1 cellular context compared by ENCODE assay signal in the genomic region with DNA sequence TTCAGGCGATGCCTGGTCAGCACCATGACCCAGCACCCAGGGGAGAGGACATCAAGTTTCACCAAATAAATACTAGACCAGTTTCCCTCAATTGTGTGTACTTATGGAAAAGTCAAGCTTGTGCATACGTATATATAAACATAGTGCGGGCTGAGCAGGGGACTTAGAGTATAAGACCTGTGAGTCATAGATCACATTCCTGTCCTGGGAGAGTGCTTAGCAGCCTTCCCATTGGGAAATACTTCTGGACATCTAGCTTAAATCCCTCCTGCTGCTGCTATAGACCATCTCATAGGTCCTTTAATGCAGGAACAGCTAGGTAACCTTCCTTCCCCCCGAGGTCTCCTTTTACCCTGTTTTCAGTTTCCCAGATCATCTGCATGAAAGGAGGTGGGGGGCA.
A peak's percentile ranks its signal among the peaks of the same experiment; 100 is the strongest.
TF ChIP-seq lines count a peak whose summit lies in the region.

No MANE protein-coding gene starts in this region.

TF ChIP-seq in HepG2, 621 proteins besides CTCF, POLR2A, EP300 and RAD21:
- peak; percentile 75 for TF ChIP-seq FOSL2 (CRISPR knock-in tag; IDR thresholded peaks at IDR 0.05)
- TF ChIP-seq, protein P1, sequence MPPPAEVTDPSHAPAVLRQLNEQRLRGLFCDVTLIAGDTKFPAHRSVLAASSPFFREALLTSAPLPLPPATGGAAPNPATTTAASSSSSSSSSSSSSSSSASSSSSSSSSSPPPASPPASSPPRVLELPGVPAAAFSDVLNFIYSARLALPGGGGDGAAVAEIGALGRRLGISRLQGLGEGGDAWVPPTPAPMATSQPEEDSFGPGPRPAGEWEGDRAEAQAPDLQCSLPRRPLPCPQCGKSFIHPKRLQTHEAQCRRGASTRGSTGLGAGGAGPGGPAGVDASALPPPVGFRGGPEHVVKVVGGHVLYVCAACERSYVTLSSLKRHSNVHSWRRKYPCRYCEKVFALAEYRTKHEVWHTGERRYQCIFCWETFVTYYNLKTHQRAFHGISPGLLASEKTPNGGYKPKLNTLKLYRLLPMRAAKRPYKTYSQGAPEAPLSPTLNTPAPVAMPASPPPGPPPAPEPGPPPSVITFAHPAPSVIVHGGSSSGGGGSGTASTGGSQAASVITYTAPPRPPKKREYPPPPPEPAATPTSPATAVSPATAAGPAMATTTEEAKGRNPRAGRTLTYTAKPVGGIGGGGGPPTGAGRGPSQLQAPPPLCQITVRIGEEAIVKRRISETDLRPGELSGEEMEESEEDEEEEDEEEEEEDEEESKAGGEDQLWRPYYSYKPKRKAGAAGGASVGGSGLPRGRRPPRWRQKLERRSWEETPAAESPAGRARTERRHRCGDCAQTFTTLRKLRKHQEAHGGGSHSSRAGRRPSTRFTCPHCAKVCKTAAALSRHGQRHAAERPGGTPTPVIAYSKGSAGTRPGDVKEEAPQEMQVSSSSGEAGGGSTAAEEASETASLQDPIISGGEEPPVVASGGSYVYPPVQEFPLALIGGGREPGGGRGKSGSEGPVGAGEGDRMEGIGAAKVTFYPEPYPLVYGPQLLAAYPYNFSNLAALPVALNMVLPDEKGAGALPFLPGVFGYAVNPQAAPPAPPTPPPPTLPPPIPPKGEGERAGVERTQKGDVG (CRISPR knock-in tag; IDR thresholded peaks at IDR 0.05; ENCODE audit: borderline replicate concordance) = no peak
TF ChIP-seq in HepG2: peak in this region for 1.
